Comparison of ENCODE assay signal across 1 cellular context in the genomic region with DNA sequence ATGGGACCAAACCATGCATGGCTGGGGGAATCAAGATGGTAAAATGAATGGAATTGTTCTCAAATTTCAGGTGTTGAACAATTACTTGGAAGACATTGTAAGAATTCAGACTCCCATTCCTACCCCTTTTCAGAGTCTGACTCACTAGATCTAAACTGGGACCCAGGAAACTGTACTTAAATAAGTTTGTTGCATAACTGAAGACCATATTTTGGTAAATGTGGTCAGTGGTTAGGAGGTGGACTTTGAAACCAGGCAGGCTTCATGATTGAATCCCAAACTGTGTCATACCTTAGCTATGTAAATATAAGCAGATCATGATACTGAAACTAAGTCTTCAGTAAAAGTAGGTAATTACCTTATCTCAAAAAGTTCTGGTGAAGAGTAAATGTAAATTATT.
A peak's percentile ranks its signal among the peaks of the same experiment; 100 is the strongest.
TF ChIP-seq lines count a peak whose summit lies in the region.

No MANE protein-coding gene starts in this region.

TF ChIP-seq in GM12878, 131 proteins besides CTCF, POLR2A, EP300 and RAD21 (continues in another document):
- TF ChIP-seq, protein P1, sequence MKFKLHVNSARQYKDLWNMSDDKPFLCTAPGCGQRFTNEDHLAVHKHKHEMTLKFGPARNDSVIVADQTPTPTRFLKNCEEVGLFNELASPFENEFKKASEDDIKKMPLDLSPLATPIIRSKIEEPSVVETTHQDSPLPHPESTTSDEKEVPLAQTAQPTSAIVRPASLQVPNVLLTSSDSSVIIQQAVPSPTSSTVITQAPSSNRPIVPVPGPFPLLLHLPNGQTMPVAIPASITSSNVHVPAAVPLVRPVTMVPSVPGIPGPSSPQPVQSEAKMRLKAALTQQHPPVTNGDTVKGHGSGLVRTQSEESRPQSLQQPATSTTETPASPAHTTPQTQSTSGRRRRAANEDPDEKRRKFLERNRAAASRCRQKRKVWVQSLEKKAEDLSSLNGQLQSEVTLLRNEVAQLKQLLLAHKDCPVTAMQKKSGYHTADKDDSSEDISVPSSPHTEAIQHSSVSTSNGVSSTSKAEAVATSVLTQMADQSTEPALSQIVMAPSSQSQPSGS (IDR thresholded peaks at IDR 0.05; ENCODE audit: low read length), result peak; percentile 91
- TF ChIP-seq BRCA1 (IDR thresholded peaks at IDR 0.05; ENCODE audit: low read depth, low read length) (no peak), RB1 (IDR thresholded peaks at IDR 0.05; ENCODE audit: borderline replicate concordance) (no peak), FOXM1 (IDR thresholded peaks at IDR 0.05; ENCODE audit: low read depth, low read length) (peak; percentile 93), CHD2 (IDR thresholded peaks at IDR 0.05; ENCODE audit: borderline replicate concordance, low read depth, low read length) (no peak), GATAD2B (conservative IDR thresholded peaks at IDR 0.05; ENCODE audit: low read depth) (peak; percentile 44; the same call in 1 of the 2 replicates), EZH2 (IDR thresholded peaks at IDR 0.05; ENCODE audit: borderline replicate concordance, control insufficient read depth, low read depth, low read length) (no peak), ESRRA (IDR thresholded peaks at IDR 0.05; ENCODE audit: low read length) (no peak), IRF4 (IDR thresholded peaks at IDR 0.05; ENCODE audit: low read depth, low read length) (peak; percentile 74; the same call in 1 of the 2 replicates), RAD51 (IDR thresholded peaks at IDR 0.05) (no peak), BCL11A (IDR thresholded peaks at IDR 0.05; ENCODE audit: low read depth, low read length) (peak; percentile 74), NBN (IDR thresholded peaks at IDR 0.05) (no peak), SMAD1 (IDR thresholded peaks at IDR 0.05; ENCODE audit: low read depth, partially characterized antibody) (no peak), BMI1 (IDR thresholded peaks at IDR 0.05; ENCODE audit: borderline replicate concordance) (no peak; the same call in 1 of the 2 replicates), ZBED1 (IDR thresholded peaks at IDR 0.05; ENCODE audit: borderline replicate concordance) (peak; percentile 68; the same call in 1 of the 2 replicates), TCF7 (IDR thresholded peaks at IDR 0.05; ENCODE audit: borderline replicate concordance) (peak; percentile 73), NFIC (IDR thresholded peaks at IDR 0.05; ENCODE audit: low read depth, low read length) (peak; percentile 98), NFXL1 (IDR thresholded peaks at IDR 0.05; ENCODE audit: borderline replicate concordance) (no peak), CREM (IDR thresholded peaks at IDR 0.05; ENCODE audit: low read depth) (peak; percentile 86), YY1 (IDR thresholded peaks at IDR 0.05; ENCODE audit: low read depth, low read length) (no peak), SUPT20H (IDR thresholded peaks at IDR 0.05; ENCODE audit: borderline replicate concordance, control insufficient read depth, low read depth, low read length) (no peak), TCF3 (IDR thresholded peaks at IDR 0.05; ENCODE audit: borderline replicate concordance, insufficient read depth, low read depth, low read length) (no peak), ZNF207 (IDR thresholded peaks at IDR 0.05; ENCODE audit: borderline replicate concordance) (no peak), MYC (IDR thresholded peaks at IDR 0.05; ENCODE audit: insufficient read depth, insufficient read length, insufficient replicate concordance, low read length, severe bottlenecking) (no peak), ZNF217 (IDR thresholded peaks at IDR 0.05) (peak; percentile 94), KAT2A (conservative IDR thresholded peaks at IDR 0.05; ENCODE audit: control insufficient read depth, low read depth, low read length) (no peak), MTA2 (IDR thresholded peaks at IDR 0.05; ENCODE audit: low read depth) (peak; percentile 88), RBBP5 (conservative IDR thresholded peaks at IDR 0.05) (no peak), TBL1XR1 (IDR thresholded peaks at IDR 0.05; ENCODE audit: low read depth, low read length) (peak; percentile 61; the same call in 1 of the 2 replicates), NRF1 (conservative IDR thresholded peaks at IDR 0.05; ENCODE audit: low read depth, low read length) (no peak), POLR2AphosphoS5 (IDR thresholded peaks at IDR 0.05; ENCODE audit: low read length) (no peak), JUNB (IDR thresholded peaks at IDR 0.05) (peak; percentile 94), POU2F2 (IDR thresholded peaks at IDR 0.05; ENCODE audit: borderline replicate concordance, low read depth, low read length) (0 out of 3 replicates have a peak, but pooled peaks have one; percentile 33), TARDBP (IDR thresholded peaks at IDR 0.05; ENCODE audit: borderline replicate concordance) (no peak), CEBPB (IDR thresholded peaks at IDR 0.05; ENCODE audit: borderline replicate concordance in 1 of 2, low read depth in 2 of 2, low read length in 2 of 2) (peak in 1 of 2 experiments; percentile 93; a peak in 2 of 4 replicates), MTA3 (IDR thresholded peaks at IDR 0.05; ENCODE audit: borderline replicate concordance, low read length) (peak; percentile 96), CREB1 (IDR thresholded peaks at IDR 0.05; ENCODE audit: low read depth) (peak; percentile 56), ZNF24 (IDR thresholded peaks at IDR 0.05) (no peak)
- TF ChIP-seq, protein P2, sequence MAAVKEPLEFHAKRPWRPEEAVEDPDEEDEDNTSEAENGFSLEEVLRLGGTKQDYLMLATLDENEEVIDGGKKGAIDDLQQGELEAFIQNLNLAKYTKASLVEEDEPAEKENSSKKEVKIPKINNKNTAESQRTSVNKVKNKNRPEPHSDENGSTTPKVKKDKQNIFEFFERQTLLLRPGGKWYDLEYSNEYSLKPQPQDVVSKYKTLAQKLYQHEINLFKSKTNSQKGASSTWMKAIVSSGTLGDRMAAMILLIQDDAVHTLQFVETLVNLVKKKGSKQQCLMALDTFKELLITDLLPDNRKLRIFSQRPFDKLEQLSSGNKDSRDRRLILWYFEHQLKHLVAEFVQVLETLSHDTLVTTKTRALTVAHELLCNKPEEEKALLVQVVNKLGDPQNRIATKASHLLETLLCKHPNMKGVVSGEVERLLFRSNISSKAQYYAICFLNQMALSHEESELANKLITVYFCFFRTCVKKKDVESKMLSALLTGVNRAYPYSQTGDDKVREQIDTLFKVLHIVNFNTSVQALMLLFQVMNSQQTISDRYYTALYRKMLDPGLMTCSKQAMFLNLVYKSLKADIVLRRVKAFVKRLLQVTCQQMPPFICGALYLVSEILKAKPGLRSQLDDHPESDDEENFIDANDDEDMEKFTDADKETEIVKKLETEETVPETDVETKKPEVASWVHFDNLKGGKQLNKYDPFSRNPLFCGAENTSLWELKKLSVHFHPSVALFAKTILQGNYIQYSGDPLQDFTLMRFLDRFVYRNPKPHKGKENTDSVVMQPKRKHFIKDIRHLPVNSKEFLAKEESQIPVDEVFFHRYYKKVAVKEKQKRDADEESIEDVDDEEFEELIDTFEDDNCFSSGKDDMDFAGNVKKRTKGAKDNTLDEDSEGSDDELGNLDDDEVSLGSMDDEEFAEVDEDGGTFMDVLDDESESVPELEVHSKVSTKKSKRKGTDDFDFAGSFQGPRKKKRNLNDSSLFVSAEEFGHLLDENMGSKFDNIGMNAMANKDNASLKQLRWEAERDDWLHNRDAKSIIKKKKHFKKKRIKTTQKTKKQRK (IDR thresholded peaks at IDR 0.05; ENCODE audit: low read depth, low read length), result no peak
- TF ChIP-seq, protein P3, sequence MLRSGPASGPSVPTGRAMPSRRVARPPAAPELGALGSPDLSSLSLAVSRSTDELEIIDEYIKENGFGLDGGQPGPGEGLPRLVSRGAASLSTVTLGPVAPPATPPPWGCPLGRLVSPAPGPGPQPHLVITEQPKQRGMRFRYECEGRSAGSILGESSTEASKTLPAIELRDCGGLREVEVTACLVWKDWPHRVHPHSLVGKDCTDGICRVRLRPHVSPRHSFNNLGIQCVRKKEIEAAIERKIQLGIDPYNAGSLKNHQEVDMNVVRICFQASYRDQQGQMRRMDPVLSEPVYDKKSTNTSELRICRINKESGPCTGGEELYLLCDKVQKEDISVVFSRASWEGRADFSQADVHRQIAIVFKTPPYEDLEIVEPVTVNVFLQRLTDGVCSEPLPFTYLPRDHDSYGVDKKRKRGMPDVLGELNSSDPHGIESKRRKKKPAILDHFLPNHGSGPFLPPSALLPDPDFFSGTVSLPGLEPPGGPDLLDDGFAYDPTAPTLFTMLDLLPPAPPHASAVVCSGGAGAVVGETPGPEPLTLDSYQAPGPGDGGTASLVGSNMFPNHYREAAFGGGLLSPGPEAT (IDR thresholded peaks at IDR 0.05; ENCODE audit: low read depth), result peak; percentile 58; the same call in 1 of the 2 replicates
- TF ChIP-seq, protein P4, sequence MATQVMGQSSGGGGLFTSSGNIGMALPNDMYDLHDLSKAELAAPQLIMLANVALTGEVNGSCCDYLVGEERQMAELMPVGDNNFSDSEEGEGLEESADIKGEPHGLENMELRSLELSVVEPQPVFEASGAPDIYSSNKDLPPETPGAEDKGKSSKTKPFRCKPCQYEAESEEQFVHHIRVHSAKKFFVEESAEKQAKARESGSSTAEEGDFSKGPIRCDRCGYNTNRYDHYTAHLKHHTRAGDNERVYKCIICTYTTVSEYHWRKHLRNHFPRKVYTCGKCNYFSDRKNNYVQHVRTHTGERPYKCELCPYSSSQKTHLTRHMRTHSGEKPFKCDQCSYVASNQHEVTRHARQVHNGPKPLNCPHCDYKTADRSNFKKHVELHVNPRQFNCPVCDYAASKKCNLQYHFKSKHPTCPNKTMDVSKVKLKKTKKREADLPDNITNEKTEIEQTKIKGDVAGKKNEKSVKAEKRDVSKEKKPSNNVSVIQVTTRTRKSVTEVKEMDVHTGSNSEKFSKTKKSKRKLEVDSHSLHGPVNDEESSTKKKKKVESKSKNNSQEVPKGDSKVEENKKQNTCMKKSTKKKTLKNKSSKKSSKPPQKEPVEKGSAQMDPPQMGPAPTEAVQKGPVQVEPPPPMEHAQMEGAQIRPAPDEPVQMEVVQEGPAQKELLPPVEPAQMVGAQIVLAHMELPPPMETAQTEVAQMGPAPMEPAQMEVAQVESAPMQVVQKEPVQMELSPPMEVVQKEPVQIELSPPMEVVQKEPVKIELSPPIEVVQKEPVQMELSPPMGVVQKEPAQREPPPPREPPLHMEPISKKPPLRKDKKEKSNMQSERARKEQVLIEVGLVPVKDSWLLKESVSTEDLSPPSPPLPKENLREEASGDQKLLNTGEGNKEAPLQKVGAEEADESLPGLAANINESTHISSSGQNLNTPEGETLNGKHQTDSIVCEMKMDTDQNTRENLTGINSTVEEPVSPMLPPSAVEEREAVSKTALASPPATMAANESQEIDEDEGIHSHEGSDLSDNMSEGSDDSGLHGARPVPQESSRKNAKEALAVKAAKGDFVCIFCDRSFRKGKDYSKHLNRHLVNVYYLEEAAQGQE (IDR thresholded peaks at IDR 0.05; ENCODE audit: low read depth, low read length), result no peak
- TF ChIP-seq, protein P5, sequence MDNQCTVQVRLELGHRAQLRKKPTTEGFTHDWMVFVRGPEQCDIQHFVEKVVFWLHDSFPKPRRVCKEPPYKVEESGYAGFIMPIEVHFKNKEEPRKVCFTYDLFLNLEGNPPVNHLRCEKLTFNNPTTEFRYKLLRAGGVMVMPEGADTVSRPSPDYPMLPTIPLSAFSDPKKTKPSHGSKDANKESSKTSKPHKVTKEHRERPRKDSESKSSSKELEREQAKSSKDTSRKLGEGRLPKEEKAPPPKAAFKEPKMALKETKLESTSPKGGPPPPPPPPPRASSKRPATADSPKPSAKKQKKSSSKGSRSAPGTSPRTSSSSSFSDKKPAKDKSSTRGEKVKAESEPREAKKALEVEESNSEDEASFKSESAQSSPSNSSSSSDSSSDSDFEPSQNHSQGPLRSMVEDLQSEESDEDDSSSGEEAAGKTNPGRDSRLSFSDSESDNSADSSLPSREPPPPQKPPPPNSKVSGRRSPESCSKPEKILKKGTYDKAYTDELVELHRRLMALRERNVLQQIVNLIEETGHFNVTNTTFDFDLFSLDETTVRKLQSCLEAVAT (IDR thresholded peaks at IDR 0.05), result peak; percentile 91
- TF ChIP-seq, protein P6, sequence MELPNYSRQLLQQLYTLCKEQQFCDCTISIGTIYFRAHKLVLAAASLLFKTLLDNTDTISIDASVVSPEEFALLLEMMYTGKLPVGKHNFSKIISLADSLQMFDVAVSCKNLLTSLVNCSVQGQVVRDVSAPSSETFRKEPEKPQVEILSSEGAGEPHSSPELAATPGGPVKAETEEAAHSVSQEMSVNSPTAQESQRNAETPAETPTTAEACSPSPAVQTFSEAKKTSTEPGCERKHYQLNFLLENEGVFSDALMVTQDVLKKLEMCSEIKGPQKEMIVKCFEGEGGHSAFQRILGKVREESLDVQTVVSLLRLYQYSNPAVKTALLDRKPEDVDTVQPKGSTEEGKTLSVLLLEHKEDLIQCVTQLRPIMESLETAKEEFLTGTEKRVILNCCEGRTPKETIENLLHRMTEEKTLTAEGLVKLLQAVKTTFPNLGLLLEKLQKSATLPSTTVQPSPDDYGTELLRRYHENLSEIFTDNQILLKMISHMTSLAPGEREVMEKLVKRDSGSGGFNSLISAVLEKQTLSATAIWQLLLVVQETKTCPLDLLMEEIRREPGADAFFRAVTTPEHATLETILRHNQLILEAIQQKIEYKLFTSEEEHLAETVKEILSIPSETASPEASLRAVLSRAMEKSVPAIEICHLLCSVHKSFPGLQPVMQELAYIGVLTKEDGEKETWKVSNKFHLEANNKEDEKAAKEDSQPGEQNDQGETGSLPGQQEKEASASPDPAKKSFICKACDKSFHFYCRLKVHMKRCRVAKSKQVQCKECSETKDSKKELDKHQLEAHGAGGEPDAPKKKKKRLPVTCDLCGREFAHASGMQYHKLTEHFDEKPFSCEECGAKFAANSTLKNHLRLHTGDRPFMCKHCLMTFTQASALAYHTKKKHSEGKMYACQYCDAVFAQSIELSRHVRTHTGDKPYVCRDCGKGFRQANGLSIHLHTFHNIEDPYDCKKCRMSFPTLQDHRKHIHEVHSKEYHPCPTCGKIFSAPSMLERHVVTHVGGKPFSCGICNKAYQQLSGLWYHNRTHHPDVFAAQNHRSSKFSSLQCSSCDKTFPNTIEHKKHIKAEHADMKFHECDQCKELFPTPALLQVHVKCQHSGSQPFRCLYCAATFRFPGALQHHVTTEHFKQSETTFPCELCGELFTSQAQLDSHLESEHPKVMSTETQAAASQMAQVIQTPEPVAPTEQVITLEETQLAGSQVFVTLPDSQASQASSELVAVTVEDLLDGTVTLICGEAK (IDR thresholded peaks at IDR 0.05; ENCODE audit: borderline replicate concordance), result no peak
- TF ChIP-seq, protein P7, sequence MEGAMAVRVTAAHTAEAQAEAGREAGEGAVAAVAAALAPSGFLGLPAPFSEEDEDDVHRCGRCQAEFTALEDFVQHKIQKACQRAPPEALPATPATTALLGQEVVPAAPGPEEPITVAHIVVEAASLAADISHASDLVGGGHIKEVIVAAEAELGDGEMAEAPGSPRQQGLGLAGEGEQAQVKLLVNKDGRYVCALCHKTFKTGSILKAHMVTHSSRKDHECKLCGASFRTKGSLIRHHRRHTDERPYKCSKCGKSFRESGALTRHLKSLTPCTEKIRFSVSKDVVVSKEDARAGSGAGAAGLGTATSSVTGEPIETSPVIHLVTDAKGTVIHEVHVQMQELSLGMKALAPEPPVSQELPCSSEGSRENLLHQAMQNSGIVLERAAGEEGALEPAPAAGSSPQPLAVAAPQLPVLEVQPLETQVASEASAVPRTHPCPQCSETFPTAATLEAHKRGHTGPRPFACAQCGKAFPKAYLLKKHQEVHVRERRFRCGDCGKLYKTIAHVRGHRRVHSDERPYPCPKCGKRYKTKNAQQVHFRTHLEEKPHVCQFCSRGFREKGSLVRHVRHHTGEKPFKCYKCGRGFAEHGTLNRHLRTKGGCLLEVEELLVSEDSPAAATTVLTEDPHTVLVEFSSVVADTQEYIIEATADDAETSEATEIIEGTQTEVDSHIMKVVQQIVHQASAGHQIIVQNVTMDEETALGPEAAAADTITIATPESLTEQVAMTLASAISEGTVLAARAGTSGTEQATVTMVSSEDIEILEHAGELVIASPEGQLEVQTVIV (IDR thresholded peaks at IDR 0.05; ENCODE audit: borderline replicate concordance, partially characterized antibody), result no peak
